2 cellular contexts compared by ENCODE assay signal in the genomic region with DNA sequence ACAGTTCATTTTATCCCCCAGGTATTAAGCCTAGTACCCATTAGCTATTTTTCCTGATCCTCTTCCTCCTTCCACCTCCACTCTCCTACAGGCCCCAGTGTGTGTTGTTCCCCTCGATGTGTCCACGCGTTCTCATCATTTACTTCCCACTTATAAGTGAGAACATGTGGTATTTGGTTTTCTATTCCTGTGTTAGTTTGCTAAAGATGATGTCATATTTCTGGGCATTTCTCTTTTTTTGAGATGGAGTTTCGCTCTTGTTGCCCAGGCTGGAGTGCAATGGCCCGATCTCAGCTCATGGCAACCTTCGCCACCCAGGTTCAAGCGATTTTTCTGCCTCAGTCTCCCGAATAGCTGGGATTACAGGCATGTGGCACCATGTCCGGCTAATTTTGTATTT.
TF ChIP-seq lines count a peak whose summit lies in the region.
"Not testable (repeated sequence)": the region's sequence is repeated elsewhere in the genome, so short reads cannot be mapped to it uniquely, and the experiment has no call there.

No MANE protein-coding gene starts in this region.

TF ChIP-seq in GM12878, 131 proteins besides CTCF, POLR2A, EP300 and RAD21:
- peak; percentile 38; the same call in 1 of the 2 replicates for TF ChIP-seq ATF7 (IDR thresholded peaks at IDR 0.05; ENCODE audit: low read depth)

TF ChIP-seq in HepG2, 621 proteins besides CTCF, POLR2A, EP300 and RAD21:
- TF ChIP-seq ATF7 (IDR thresholded peaks at IDR 0.05) = peak; percentile 93
- not testable (repeated sequence) for TF ChIP-seq ATF7 (CRISPR knock-in tag; IDR thresholded peaks at IDR 0.05)
